15 cellular contexts compared by ENCODE assay signal in the genomic region with DNA sequence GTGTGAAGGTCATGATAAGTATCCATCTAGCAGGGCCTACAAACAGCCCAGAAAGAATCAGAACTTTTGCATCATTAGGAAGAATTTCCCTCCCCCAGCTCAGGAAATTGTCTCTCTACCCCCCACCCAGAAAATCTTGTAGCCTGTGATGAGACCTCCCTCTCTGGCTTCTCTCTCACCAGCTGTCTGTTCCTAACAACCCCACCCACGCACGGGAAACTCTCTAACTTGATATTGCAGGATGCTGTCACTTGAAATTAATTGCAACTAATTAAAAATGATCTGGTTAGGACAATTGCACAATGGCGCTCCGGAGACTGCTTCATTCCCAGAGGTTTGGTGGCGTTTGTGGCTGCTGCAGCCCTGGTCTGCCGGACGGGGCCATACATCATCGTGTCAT. TPM values are rescaled to one million over a fixed set of nuclear protein-coding genes. Genes with fewer than 3 reads are reported as not detected.
A peak's percentile ranks its signal among the peaks of the same experiment; 100 is the strongest.
DNase-seq lines count a peak whose midpoint lies in the region; FAIRE-seq and TF ChIP-seq lines count a peak whose summit lies in the region.
"Had no signal": no experiment of that assay in that cellular context is flagged by ENCODE, and none has a peak within 500 bp of the region (broad histone marks: within the 10 kb centered on the region; RNA-seq: fewer than 3 reads in every experiment).

No MANE protein-coding gene starts in this region.

- intact Hi-C loops in kidney (cut with DNase I) (no loop called here), uterus (cut with DNase I; ENCODE audit: low total_unique reads) (no loop called here), testis (cut with DNase I; ENCODE audit: low total_unique reads) (no loop called here)

- 46 to 57% methylated on average over 8 of the region's 8 CpGs for WGBS in testis, 2 donors
- WGBS in hepatocyte (ENCODE audit: low lambda C conversion rate, missing lambda C conversion rate), result 82% methylated on average over 8 of the region's 8 CpGs

- no peaks in the 10 kb centered on the region for H3K9me3 ChIP-seq in kidney (ENCODE audit: control insufficient read depth in 1 of 2, low read length in 2 of 2)
- H3K9me3 ChIP-seq in uterus, result no peaks in the 10 kb centered on the region
- no peaks in the 10 kb centered on the region for H3K9me3 ChIP-seq in testis
- no peaks in the 10 kb centered on the region for H3K9me3 ChIP-seq in hepatocyte (ENCODE audit: low read depth)

- TF ChIP-seq POLR2A in uterus (IDR thresholded peaks at IDR 0.05) (no peak), testis (IDR thresholded peaks at IDR 0.05) (no peak), GM12892 (IDR thresholded peaks at IDR 0.05; ENCODE audit: low read depth, low read length) (no peak)

- FAIRE-seq in kidney (lab: Jason Lieb, UNC) (no peak), GM12892 (lab: Jason Lieb, UNC) (no peak)
- FAIRE-seq: H54 had no signal

- no peaks in the 10 kb centered on the region for H3K79me2 ChIP-seq in hepatocyte

- H3K9ac ChIP-seq in kidney (ENCODE audit: low read length in 2 of 2), result no peak overlapping the region

- H3K27ac ChIP-seq in kidney (ENCODE audit: low read depth in 2 of 2, low read length in 2 of 2) (no peak overlapping the region), uterus (no peak overlapping the region), testis (no peak overlapping the region), hepatocyte (no peak overlapping the region)
- H3K27ac ChIP-seq: PC-9 had no signal

- no peak for TF ChIP-seq CTCF in kidney (IDR thresholded peaks at IDR 0.05; ENCODE audit: borderline replicate concordance, extremely low read depth, insufficient read depth)
- no peak for TF ChIP-seq CTCF in uterus (IDR thresholded peaks at IDR 0.05)
- TF ChIP-seq CTCF in testis (IDR thresholded peaks at IDR 0.05), result no peak
- no peak for TF ChIP-seq CTCF in hepatocyte (IDR thresholded peaks at IDR 0.05; ENCODE audit: poor library complexity)

- no peak overlapping the region for H3K4me2 ChIP-seq in hepatocyte
- H3K4me2 ChIP-seq: PC-9 had no signal

- no peak overlapping the region for H2AFZ ChIP-seq in hepatocyte
- H2AFZ ChIP-seq: PC-9 had no signal

- H3K4me3 ChIP-seq in kidney (ENCODE audit: low read length in 2 of 2), result no peak overlapping the region
- H3K4me3 ChIP-seq in uterus, result no peak overlapping the region
- H3K4me3 ChIP-seq in testis, result no peak overlapping the region
- H3K4me3 ChIP-seq in hepatocyte, result no peak overlapping the region
- H3K4me3 ChIP-seq: PC-9 had no signal

- H4K20me1 ChIP-seq in hepatocyte (ENCODE audit: insufficient read depth, poor library complexity, severe bottlenecking), result no peaks in the 10 kb centered on the region

- H3K27me3 ChIP-seq in uterus (no peaks in the 10 kb centered on the region), testis (no peaks in the 10 kb centered on the region), hepatocyte (no peaks in the 10 kb centered on the region)

- H3K4me1 ChIP-seq in kidney (ENCODE audit: control insufficient read depth in 1 of 2, insufficient read depth in 1 of 2, low read depth in 1 of 2, low read length in 2 of 2) (peaks cover 0 to 3% of the 10 kb centered on the region in 2 donors), uterus (no peaks in the 10 kb centered on the region), testis (no peaks in the 10 kb centered on the region), hepatocyte (ENCODE audit: insufficient read depth) (no peaks in the 10 kb centered on the region)
- H3K4me1 ChIP-seq: Caco-2 had no signal

- no peaks in the 10 kb centered on the region for H3K9me2 ChIP-seq in hepatocyte (replicated peaks; ENCODE audit: insufficient read depth)

- no peaks in the 10 kb centered on the region for H3K36me3 ChIP-seq in kidney (ENCODE audit: control insufficient read depth in 1 of 2, insufficient read depth in 2 of 2, low read length in 2 of 2)
- H3K36me3 ChIP-seq in uterus, result no peaks in the 10 kb centered on the region
- H3K36me3 ChIP-seq in testis (ENCODE audit: low read depth, missing control alignments), result no peaks in the 10 kb centered on the region
- H3K36me3 ChIP-seq in hepatocyte (replicated peaks; ENCODE audit: insufficient read depth, low read depth), result no peaks in the 10 kb centered on the region

- DNase-seq in NCI-H1417 (lab: John Stamatoyannopoulos, UW), result peak in 2 of 3 experiments; percentile 10 to 16
- no peak for DNase-seq in NCI-H1417 treated with DMSO at 0.1 percent for 48 hours (lab: John Stamatoyannopoulos, UW)
- peak; percentile 29 for DNase-seq in NCI-H69 (lab: John Stamatoyannopoulos, UW)
- peak; percentile 79 for DNase-seq in kidney
- peak; percentile 32 to 63 for DNase-seq in uterus
- DNase-seq in testis, result no peak
- DNase-seq in hepatocyte (ENCODE audit: low spot score), result no peak
- no peak for DNase-seq in GM12892 (ENCODE audit: insufficient read length)
- DNase-seq: 8988T, Caco-2, Kasumi-1, NCI-H1694, NCI-H2171 treated with DMSO at 0.1 percent for 48 hours, PC-9 had no signal

RNA-seq across cellular contexts. Expression of gene ZNF503, which starts 34.5 kb away (rescaled TPM):
- 34.7 TPM for total RNA-seq in kidney
- polyA plus RNA-seq in kidney (ENCODE audit: insufficient read depth, low read depth, low replicate concordance), result 45.8 TPM
- total RNA-seq in uterus, result 10 to 100 TPM; 12.1 to 99.4 (median 26.0) TPM
- 1 to 10 TPM; 8.0 to 9.8 TPM for total RNA-seq in testis
- polyA plus RNA-seq in testis (ENCODE audit: insufficient read depth, low read depth, low replicate concordance), result 7.0 TPM
- 17.6 and 19.6 TPM in 2 replicates for total RNA-seq in hepatocyte
- 11.5 and 14.1 TPM in 2 replicates for polyA plus RNA-seq in hepatocyte
- polyA plus RNA-seq in GM12892 (2012; ENCODE audit: missing spikeins), result not detected

Comparison
In these comparisons a context has a peak if more than half of its experiments do, and no peak if none do; other contexts are left out.
1. DNase-seq: peak in NCI-H1417 (2 of 3), NCI-H69 (single experiment), kidney (single experiment) and uterus (2 of 2); none in NCI-H1417 treated with DMSO at 0.1 percent for 48 hours (single experiment), testis (single experiment), hepatocyte (single experiment) and GM12892 (single experiment).